ENCODE assay signal across 21 cellular contexts in genomic region chr15:50028323-50028722, GRCh38.
A peak's percentile ranks its signal among the peaks of the same experiment; 100 is the strongest.
DNase-seq lines count a peak whose midpoint lies in the region; ATAC-seq, FAIRE-seq and TF ChIP-seq lines count a peak whose summit lies in the region.
"Had no signal": no experiment of that assay in that cellular context is flagged by ENCODE, and none has a peak within 500 bp of the region (broad histone marks: within the 10 kb centered on the region; RNA-seq: fewer than 3 reads in every experiment).

No MANE protein-coding gene starts in this region.

- H3K4me1 Mint-ChIP-seq in nephron: peaks cover 34% of the 10 kb centered on the region

- no peak overlapping the region for H3K4me3 Mint-ChIP-seq in nephron

- H3K27ac ChIP-seq in RWPE1: no peak overlapping the region

- TF ChIP-seq POLR2A in H54 (IDR thresholded peaks at IDR 0.05; ENCODE audit: low read depth, low read length): no peak

- TF ChIP-seq CTCF in RWPE1 (conservative IDR thresholded peaks at IDR 0.05; ENCODE audit: low read depth): no peak
- no peak for TF ChIP-seq CTCF in nephron (IDR thresholded peaks at IDR 0.05; ENCODE audit: unreplicated experiment in 3 of 3)

- peak overlapping the region in 2 of 3 experiments; percentile 4 to 20 for H3K27ac Mint-ChIP-seq in nephron

- H3K27me3 Mint-ChIP-seq in nephron (ENCODE audit: low read depth): no peaks in the 10 kb centered on the region

- no peaks in the 10 kb centered on the region for H3K9me3 Mint-ChIP-seq in nephron

- POLR2A ChIA-PET in RWPE1 (lab: Yijun Ruan, JAX; ENCODE audit: low non-redundant PET): no interaction called here

- no peak for FAIRE-seq in H54 (lab: Jason Lieb, UNC)
- FAIRE-seq: G401.6, GM12892, H1 had no signal

- CTCF ChIA-PET in RWPE1 (lab: Yijun Ruan, JAX): interaction anchor here (0.6 kb wide), 1 partner anchor 1222 kb away, joined by 3 read pairs; no protein-coding TSS in a partner anchor

- DNase-seq in LoVo (ENCODE audit: low spot score): peak; percentile 12
- peak; percentile 42 for DNase-seq in RWPE1 (ENCODE audit: low spot score)
- DNase-seq in islet precursor cell: no peak
- no peak for DNase-seq in H54 (ENCODE audit: insufficient read length, low spot score)
- no peak for DNase-seq in COLO668 (lab: John Stamatoyannopoulos, UW; ENCODE audit: unreplicated experiment)
- DNase-seq: BE2C; IMR-90; MG63; NCI-H1436; NCI-H1930; NCI-H2227 treated with DMSO at 0.1 percent for 48 hours; NCI-H510A treated with DMSO at 0.1 percent for 48 hours; NCI-H748 treated with DMSO at 0.1 percent for 48 hours; NK-92 treated with Interleukin-12 subunit alpha and Interleukin-12 subunit beta, amount 100 ng/mL, for 24 hours had no signal

- ATAC-seq in esophagus mucosa (peak; percentile 26), GM21360 (IDR thresholded peaks at IDR 0.05; ENCODE audit: unreplicated experiment) (no peak)
- ATAC-seq: Panc1 had no signal

- no peaks in the 10 kb centered on the region for H3K36me3 Mint-ChIP-seq in nephron (ENCODE audit: low read depth)

Comparison
In these comparisons a context has a peak if more than half of its experiments do, and no peak if none do; other contexts are left out.
1. DNase-seq: peak in LoVo (single experiment) and RWPE1 (single experiment); none in islet precursor cell (single experiment), H54 (single experiment) and COLO668 (single experiment).